Comparison of ENCODE assay signal across 18 cellular contexts in the genomic region with DNA sequence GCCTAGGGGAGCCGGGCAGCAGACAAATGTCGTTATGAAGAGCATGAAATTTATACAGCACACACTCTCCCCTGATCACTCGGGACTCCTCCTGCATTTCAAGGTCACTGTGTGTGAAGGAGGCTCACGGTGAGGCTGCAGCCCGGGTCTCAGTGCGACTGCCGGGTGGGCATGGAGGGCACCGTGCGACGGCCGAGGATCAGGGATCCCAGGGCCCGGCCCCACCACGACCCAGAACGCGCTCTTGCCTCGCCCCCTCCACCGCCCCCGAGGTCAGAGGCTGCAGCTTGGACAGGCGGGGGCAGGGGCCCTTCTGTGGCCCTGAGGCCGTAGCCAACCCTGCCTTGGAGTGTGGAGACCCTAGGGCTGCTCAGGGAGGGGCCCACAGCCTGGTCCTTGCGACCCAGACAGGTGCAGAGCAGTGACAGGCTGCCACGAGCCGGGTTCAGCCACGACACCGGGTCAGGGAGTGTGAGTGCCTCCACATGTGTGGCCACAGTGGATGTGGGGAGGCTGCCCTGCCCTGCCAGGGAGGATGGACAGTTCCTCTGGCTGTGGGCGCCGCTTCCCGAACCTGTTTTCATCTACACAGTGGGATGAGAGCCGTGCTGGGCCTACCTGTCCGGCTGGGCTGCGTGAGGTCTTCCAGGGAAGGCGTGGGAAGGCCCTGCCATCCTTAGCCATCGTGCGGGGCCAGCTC.
DNase-seq lines count a peak whose midpoint lies in the region; ATAC-seq and TF ChIP-seq lines count a peak whose summit lies in the region.
"Had no signal": no experiment of that assay in that cellular context is flagged by ENCODE, and none has a peak within 500 bp of the region (broad histone marks: within the 10 kb centered on the region; RNA-seq: fewer than 3 reads in every experiment).

No MANE protein-coding gene starts in this region.

- TF ChIP-seq POLR2A in spleen (IDR thresholded peaks at IDR 0.05): no peak

- no peaks in the 10 kb centered on the region for H3K36me3 ChIP-seq in left lung
- H3K36me3 ChIP-seq in spleen: no peaks in the 10 kb centered on the region

- no peak overlapping the region for H3K27ac ChIP-seq in left lung
- H3K27ac ChIP-seq in spleen: no peak overlapping the region
- H3K27ac ChIP-seq: RWPE1 had no signal

- 75 to 85% (median 77%) methylated on average over 14 to 34 of the region's 34 CpGs for whole genome bisulfite sequencing in spleen, 5 donors

- H3K4me1 ChIP-seq in left lung: no peaks in the 10 kb centered on the region
- H3K4me1 ChIP-seq in spleen: no peaks in the 10 kb centered on the region

- no peak overlapping the region for H3K4me3 ChIP-seq in left lung
- no peak overlapping the region for H3K4me3 ChIP-seq in spleen
- H3K4me3 ChIP-seq: K562 had no signal

- no peaks in the 10 kb centered on the region for H3K9me3 ChIP-seq in left lung
- H3K9me3 ChIP-seq in spleen: no peaks in the 10 kb centered on the region

- H3K27me3 ChIP-seq in left lung (peaks cover 0 to 58% of the 10 kb centered on the region in 2 donors), spleen (replicated peaks in 1 of 7) (peaks cover 0 to 66% (median 17%) of the 10 kb centered on the region in 7 donors)

- TF ChIP-seq CTCF in left lung (IDR thresholded peaks at IDR 0.05) (no peak), spleen (IDR thresholded peaks at IDR 0.05 in 8 of 11, conservative IDR thresholded peaks at IDR 0.05 in 3 of 11) (no peak)

- intact Hi-C loops in Right ventricle myocardium inferior (cut with DNase I) (no loop called here), left cardiac atrium (cut with DNase I) (no loop called here), left lung (cut with DNase I) (no loop called here), spleen (cut with DNase I; ENCODE audit: low total_unique reads) (no loop called here)

- DNase-seq in Right ventricle myocardium inferior (ENCODE audit: missing footprints) (peak; percentile 26), left cardiac atrium (no peak), D341Med (ENCODE audit: low spot score) (peak; percentile 21), left lung (peak; percentile 26 to 70), spleen (peak; percentile 70), NCI-H510A treated with DMSO at 0.1 percent for 48 hours (lab: John Stamatoyannopoulos, UW) (no peak), DMS79 (lab: John Stamatoyannopoulos, UW) (no peak)
- DNase-seq in stimulated activated CD4-positive, alpha-beta T cell treated with anti-CD3 and anti-CD28 coated beads, Interleukin-12 subunit alpha, Interleukin-12 subunit beta, amount 100 ng/mL, for 4 hours: no peak
- DNase-seq: COR-L47, DMS153, EL, GOT3, NCI-H1417, NCI-H1930, NCI-H82, PC-3 had no signal

- no peak for ATAC-seq in Right ventricle myocardium inferior
- ATAC-seq in left cardiac atrium: no peak
- no peak for ATAC-seq in left lung
- ATAC-seq: K562, PC-3 had no signal

Comparison
In these comparisons a context has a peak if more than half of its experiments do, and no peak if none do; other contexts are left out.
1. DNase-seq: peak in Right ventricle myocardium inferior (single experiment), D341Med (single experiment), left lung (2 of 2) and spleen (single experiment); none in left cardiac atrium (single experiment), NCI-H510A treated with DMSO at 0.1 percent for 48 hours (single experiment), DMS79 (single experiment) and stimulated activated CD4-positive, alpha-beta T cell treated with anti-CD3 and anti-CD28 coated beads, Interleukin-12 subunit alpha, Interleukin-12 subunit beta, amount 100 ng/mL, for 4 hours (single experiment).